Comparison of ENCODE assay signal across 18 cellular contexts in genomic region chr9:113677057-113677456, GRCh38.
DNase-seq lines count a peak whose midpoint lies in the region; TF ChIP-seq lines count a peak whose summit lies in the region.
"Had no signal": no experiment of that assay in that cellular context is flagged by ENCODE, and none has a peak within 500 bp of the region (broad histone marks: within the 10 kb centered on the region; RNA-seq: fewer than 3 reads in every experiment).

No MANE protein-coding gene starts in this region.

- H3K4me1 ChIP-seq in GM23248 (ENCODE audit: insufficient read depth) (peaks cover 32% of the 10 kb centered on the region), skeletal muscle satellite cell (ENCODE audit: control insufficient read depth, insufficient read depth, low read length) (peaks cover 38% of the 10 kb centered on the region)
- H3K4me1 ChIP-seq: BE2C had no signal

- peaks cover 27% of the 10 kb centered on the region for H3F3A ChIP-seq in GM23248 (ENCODE audit: insufficient read depth)

- H3K36me3 Mint-ChIP-seq in chondrocyte (ENCODE audit: low read depth): no peaks in the 10 kb centered on the region
- H3K36me3 Mint-ChIP-seq: activated naive CD4-positive, alpha-beta T cell treated with anti-CD3 and anti-CD28 coated beads, Interleukin-2, amount 50 U/mL, for 24 hours had no signal

- no peak overlapping the region for H3K4me3 Mint-ChIP-seq in chondrocyte (ENCODE audit: unreplicated experiment)
- H3K4me3 Mint-ChIP-seq: activated naive CD4-positive, alpha-beta T cell treated with anti-CD3 and anti-CD28 coated beads, Interleukin-2, amount 50 U/mL, for 24 hours had no signal

- no peak overlapping the region for H3K4me3 ChIP-seq in GM23248
- H3K4me3 ChIP-seq in NB4 (ENCODE audit: low read depth, low read length): no peak overlapping the region
- no peak overlapping the region for H3K4me3 ChIP-seq in epithelial cell of esophagus (ENCODE audit: low read length)
- H3K4me3 ChIP-seq in skeletal muscle satellite cell (ENCODE audit: low read length): no peak overlapping the region
- H3K4me3 ChIP-seq: heart left ventricle, skin epidermis had no signal

- WGBS in GM23248 (ENCODE audit: low coverage in 1 of 2, low lambda C conversion rate in 2 of 2, missing lambda C conversion rate in 2 of 2), 2 experiments: 70 to 74% methylated on average over 9 of the region's 9 CpGs

- no peak for TF ChIP-seq CTCF in NB4 (IDR thresholded peaks at IDR 0.05; ENCODE audit: low read depth, low read length)
- TF ChIP-seq CTCF in epithelial cell of esophagus (IDR thresholded peaks at IDR 0.05; ENCODE audit: insufficient read depth, low read depth, low read length, missing control alignments): no peak
- TF ChIP-seq CTCF in chondrocyte (IDR thresholded peaks at IDR 0.05): no peak

- no peaks in the 10 kb centered on the region for H3K79me2 ChIP-seq in GM23248 (ENCODE audit: insufficient read depth)

- H3K4me2 ChIP-seq in GM23248 (ENCODE audit: unreplicated experiment) (no peak overlapping the region), skeletal muscle satellite cell (ENCODE audit: low read length) (no peak overlapping the region)

- DNase-seq in GM23248: peak; percentile 36
- peak; percentile 94 for DNase-seq in NB4 (ENCODE audit: low read depth)
- peak; percentile 31 for DNase-seq in epithelial cell of esophagus (ENCODE audit: low read depth)
- DNase-seq in activated CD4-positive, alpha-beta T cell treated with anti-CD3 and anti-CD28 coated beads, Interleukin-2, amount 50 U/mL, for 1 hour: no peak
- no peak for DNase-seq in chondrocyte (ENCODE audit: low spot score)
- no peak for DNase-seq in RKO (ENCODE audit: low spot score)
- DNase-seq in NCI-H748 (lab: John Stamatoyannopoulos, UW; ENCODE audit: unreplicated experiment): no peak
- DNase-seq: activated CD4-positive, alpha-beta T cell treated with anti-CD3 and anti-CD28 coated beads, Interleukin-2, amount 50 U/mL, for 48 hours; activated T-cell treated with anti-CD3 and anti-CD28 coated beads, Interleukin-2, amount 50 U/mL, for 1 hour; BE2C; Calu3; heart left ventricle; NCI-H345; stimulated activated CD4-positive, alpha-beta T cell treated with anti-CD3 and anti-CD28 coated beads, Interleukin-2, amount 100 ng/mL, for 48 hours had no signal

- H3K27ac Mint-ChIP-seq in chondrocyte (ENCODE audit: unreplicated experiment): no peak overlapping the region
- H3K27ac Mint-ChIP-seq: activated naive CD4-positive, alpha-beta T cell treated with anti-CD3 and anti-CD28 coated beads, Interleukin-2, amount 50 U/mL, for 24 hours had no signal

- no peak for TF ChIP-seq POLR2A in NB4 (IDR thresholded peaks at IDR 0.05; ENCODE audit: extremely low read depth, insufficient read length)

- H3K9me3 Mint-ChIP-seq in chondrocyte (ENCODE audit: low read depth): no peaks in the 10 kb centered on the region
- H3K9me3 Mint-ChIP-seq: activated naive CD4-positive, alpha-beta T cell treated with anti-CD3 and anti-CD28 coated beads, Interleukin-2, amount 50 U/mL, for 24 hours had no signal

- no peaks in the 10 kb centered on the region for H4K20me1 ChIP-seq in GM23248 (ENCODE audit: insufficient read depth)

- H3K27ac ChIP-seq in GM23248: no peak overlapping the region
- H3K27ac ChIP-seq: epithelial cell of prostate, heart left ventricle had no signal

- H3K9me3 ChIP-seq in GM23248 (ENCODE audit: low read depth) (no peaks in the 10 kb centered on the region), skeletal muscle satellite cell (replicated peaks; ENCODE audit: low read length) (no peaks in the 10 kb centered on the region)
- H3K9me3 ChIP-seq: BE2C, heart left ventricle had no signal

- H3K4me1 Mint-ChIP-seq in chondrocyte (ENCODE audit: low read depth): peaks cover 29% of the 10 kb centered on the region
- H3K4me1 Mint-ChIP-seq: activated naive CD4-positive, alpha-beta T cell treated with anti-CD3 and anti-CD28 coated beads, Interleukin-2, amount 50 U/mL, for 24 hours had no signal

- peaks cover 7% of the 10 kb centered on the region for H3K27me3 Mint-ChIP-seq in chondrocyte (ENCODE audit: low read depth)

- no peaks in the 10 kb centered on the region for H3K27me3 ChIP-seq in GM23248 (replicated peaks; ENCODE audit: insufficient read depth)
- H3K27me3 ChIP-seq in skeletal muscle satellite cell (ENCODE audit: control insufficient read depth, insufficient read depth, low read length): no peaks in the 10 kb centered on the region
- H3K27me3 ChIP-seq: heart left ventricle had no signal

- in situ Hi-C loops in GM23248 (cut with MboI): no loop called here

- no peaks in the 10 kb centered on the region for H3K9me2 ChIP-seq in GM23248 (ENCODE audit: insufficient read depth)

- no peaks in the 10 kb centered on the region for H3K36me3 ChIP-seq in GM23248 (ENCODE audit: low read depth)
- H3K36me3 ChIP-seq in skeletal muscle satellite cell (ENCODE audit: insufficient read depth, low read length): no peaks in the 10 kb centered on the region
- H3K36me3 ChIP-seq: BE2C, heart left ventricle had no signal

- H3K9ac ChIP-seq in GM23248 (no peak overlapping the region), skeletal muscle satellite cell (ENCODE audit: low read depth, low read length) (peak overlapping the region; percentile 3)

- no peak overlapping the region for H2AFZ ChIP-seq in GM23248

Comparison
In these comparisons a context has a peak if more than half of its experiments do, and no peak if none do; other contexts are left out.
1. DNase-seq: peak in GM23248 (single experiment), NB4 (single experiment) and epithelial cell of esophagus (single experiment); none in activated CD4-positive, alpha-beta T cell treated with anti-CD3 and anti-CD28 coated beads, Interleukin-2, amount 50 U/mL, for 1 hour (single experiment), chondrocyte (single experiment), RKO (single experiment) and NCI-H748 (single experiment).